Comparison of ENCODE assay signal across 8 cellular contexts in the genomic region with DNA sequence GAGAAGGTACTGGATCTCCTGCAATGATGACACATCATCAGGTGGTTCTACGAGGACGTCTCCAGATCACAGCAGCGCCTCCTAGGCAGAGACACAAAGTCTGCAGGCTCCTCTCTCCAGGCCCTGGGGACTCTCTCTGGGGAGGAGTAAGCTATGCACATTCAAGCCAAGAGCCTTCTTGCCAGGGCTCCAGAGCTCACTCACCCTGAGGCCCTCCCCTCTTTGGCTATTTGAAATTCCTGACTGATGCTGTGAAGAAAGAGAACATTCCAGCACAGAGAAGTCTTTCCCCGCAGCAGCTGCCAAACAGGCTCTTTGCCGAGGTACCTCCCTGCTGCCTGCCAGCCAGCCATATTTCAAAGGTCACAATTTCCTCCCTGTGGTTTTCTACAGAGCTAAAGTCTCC.
DNase-seq lines count a peak whose midpoint lies in the region; ATAC-seq and TF ChIP-seq lines count a peak whose summit lies in the region.

No MANE protein-coding gene starts in this region.

- no peaks in the 10 kb centered on the region for H3K79me2 ChIP-seq in Karpas-422 (ENCODE audit: low read length)

- no peak overlapping the region for H3K27ac ChIP-seq in Karpas-422 (ENCODE audit: low read length)
- H3K27ac ChIP-seq in layer of hippocampus (ENCODE audit: low read depth, low read length): peak overlapping the region; percentile 27
- peak overlapping the region in 1 of 2 donors; percentile 24 for H3K27ac ChIP-seq in thoracic aorta

- H3K9ac ChIP-seq in Karpas-422 (ENCODE audit: low read length): no peak overlapping the region

- DNase-seq in ACHN (peak; percentile 64), Karpas-422 (peak; percentile 80), T47D (ENCODE audit: low read depth in 1 of 2, low spot score in 1 of 2) (peak; percentile 39 to 86), thoracic aorta (ENCODE audit: low spot score) (peak; percentile 57), HPDE6-E6E7 (ENCODE audit: extremely low spot score) (no peak), SHP77 (lab: John Stamatoyannopoulos, UW) (no peak)

- H3K9me2 ChIP-seq in Karpas-422 (replicated peaks; ENCODE audit: insufficient read depth, low read length): no peaks in the 10 kb centered on the region

- in situ Hi-C loops in ACHN (cut with HindIII; ENCODE audit: low pct_ligation_motif_present, low pct_unique_long_range_greater_than_20kb, low sequenced_read_pairs) (no loop called here), T47D (cut with HindIII; ENCODE audit: low pct_unique_long_range_greater_than_20kb, low sequenced_read_pairs) (no loop called here)

- H3K4me1 ChIP-seq in Karpas-422 (ENCODE audit: low read length) (peaks cover 2% of the 10 kb centered on the region; the same call in 1 of the 2 replicates), thoracic aorta (ENCODE audit: control insufficient read depth in 1 of 2, low read depth in 2 of 2) (peaks cover 11 to 36% of the 10 kb centered on the region in 2 donors)

- peak; percentile 95 for ATAC-seq in thoracic aorta (ENCODE audit: insufficient number of reproducible peaks, low FRiP score, low read depth)
- no peak for ATAC-seq in HG03439 (IDR thresholded peaks at IDR 0.05; ENCODE audit: unreplicated experiment)

- TF ChIP-seq CTCF in thoracic aorta (IDR thresholded peaks at IDR 0.05): peak; percentile 40

- H3K9me3 ChIP-seq in Karpas-422 (ENCODE audit: low read length) (no peaks in the 10 kb centered on the region), thoracic aorta (no peaks in the 10 kb centered on the region)

- H3K4me3 ChIP-seq in Karpas-422 (ENCODE audit: low read length): no peak overlapping the region
- H3K4me3 ChIP-seq in thoracic aorta: no peak overlapping the region

- H3K27me3 ChIP-seq in Karpas-422 (ENCODE audit: low read length) (no peaks in the 10 kb centered on the region), layer of hippocampus (ENCODE audit: control insufficient read depth, insufficient read depth, low read length) (no peaks in the 10 kb centered on the region), thoracic aorta (replicated peaks; ENCODE audit: insufficient read depth) (no peaks in the 10 kb centered on the region)

- no peaks in the 10 kb centered on the region for H3K36me3 ChIP-seq in Karpas-422 (ENCODE audit: insufficient read depth, low read length)
- H3K36me3 ChIP-seq in thoracic aorta: no peaks in the 10 kb centered on the region

- H2AFZ ChIP-seq in Karpas-422 (ENCODE audit: low read length): no peak overlapping the region

- H4K20me1 ChIP-seq in Karpas-422 (ENCODE audit: insufficient read depth, low read depth, low read length): no peaks in the 10 kb centered on the region

- no peak overlapping the region for H3K4me2 ChIP-seq in Karpas-422 (ENCODE audit: low read depth, low read length, poor library complexity, severe bottlenecking)

Comparison
In these comparisons a context has a peak if more than half of its experiments do, and no peak if none do; other contexts are left out.
1. DNase-seq: peak in ACHN (single experiment), Karpas-422 (single experiment), T47D (2 of 2) and thoracic aorta (single experiment); none in HPDE6-E6E7 (single experiment) and SHP77 (0 of 2).